ENCODE assay signal across 1 cellular context in genomic region chr2:196171248-196171871, GRCh38.
TF ChIP-seq lines count a peak whose summit lies in the region.

TSS of gene STK17B (minus strand) at chr2:196171578. CDS start at chr2:196163383, 8,195 bp downstream.

TF ChIP-seq in H1, 55 proteins besides CTCF, POLR2A, EP300 and RAD21:
- TF ChIP-seq CHD2 (IDR thresholded peaks at IDR 0.05; ENCODE audit: low read length) (0 out of 2 replicates have a peak, but pooled peaks have one; percentile 30), CREB1 (IDR thresholded peaks at IDR 0.05) (peak; percentile 11; the same call in 1 of the 2 replicates), TAF1 (IDR thresholded peaks at IDR 0.05; ENCODE audit: low read depth, low read length) (peak; percentile 99), GABPA (IDR thresholded peaks at IDR 0.05; ENCODE audit: borderline replicate concordance, insufficient read depth, low read length) (no peak), PHF8 (conservative IDR thresholded peaks at IDR 0.05; ENCODE audit: low read depth, low read length) (peak; percentile 75), EGR1 (IDR thresholded peaks at IDR 0.05; ENCODE audit: borderline replicate concordance, low read depth, low read length) (no peak), MAFK (IDR thresholded peaks at IDR 0.05; ENCODE audit: low read depth, low read length) (no peak), SIRT6 (IDR thresholded peaks at IDR 0.05; ENCODE audit: low read length) (no peak), USF2 (IDR thresholded peaks at IDR 0.05; ENCODE audit: low read length) (peak; percentile 90), YY1 (IDR thresholded peaks at IDR 0.05; ENCODE audit: low read depth, low read length) (no peak), RBBP5 (IDR thresholded peaks at IDR 0.05; ENCODE audit: borderline replicate concordance, low read depth, low read length) (peak; percentile 76), SP1 (IDR thresholded peaks at IDR 0.05; ENCODE audit: low read depth, low read length) (peak; percentile 48; the same call in 1 of the 2 replicates), TAF7 (optimal IDR thresholded peaks at IDR 0.05; ENCODE audit: borderline replicate concordance, low read depth, low read length) (peak; percentile 91), RXRA (IDR thresholded peaks at IDR 0.05; ENCODE audit: insufficient read depth, low read depth, low read length) (no peak), ATF2 (IDR thresholded peaks at IDR 0.05; ENCODE audit: low read length) (no peak), SIX5 (IDR thresholded peaks at IDR 0.05; ENCODE audit: low read depth, low read length) (no peak), HDAC2 (IDR thresholded peaks at IDR 0.05; ENCODE audit: borderline replicate concordance in 1 of 2, low read depth in 2 of 2, low read length in 2 of 2) (peak in 1 of 2 experiments; percentile 43; a peak in 1 of 4 replicates), MAX (IDR thresholded peaks at IDR 0.05) (peak; percentile 38; the same call in 1 of the 2 replicates), CEBPB (IDR thresholded peaks at IDR 0.05; ENCODE audit: low read depth, low read length) (no peak), TBP (IDR thresholded peaks at IDR 0.05; ENCODE audit: low read depth, low read length) (peak; percentile 94), KDM4A (IDR thresholded peaks at IDR 0.05; ENCODE audit: low read depth, low read length, severe bottlenecking) (peak; percentile 99), TCF12 (IDR thresholded peaks at IDR 0.05; ENCODE audit: low read depth, low read length) (no peak), BRCA1 (IDR thresholded peaks at IDR 0.05; ENCODE audit: low read depth, low read length) (no peak), ASH2L (IDR thresholded peaks at IDR 0.05; ENCODE audit: low read length) (peak; percentile 84), SAP30 (IDR thresholded peaks at IDR 0.05; ENCODE audit: insufficient read depth, insufficient replicate concordance, low read length) (peak; percentile 63), SIN3A (conservative IDR thresholded peaks at IDR 0.05 in 1 of 2, IDR thresholded peaks at IDR 0.05 in 1 of 2; ENCODE audit: low read depth in 1 of 2, low read length in 2 of 2) (peak; percentile 71 to 72; a peak in 2 of 4 replicates), KDM5A (IDR thresholded peaks at IDR 0.05; ENCODE audit: low read length) (no peak), CTBP2 (IDR thresholded peaks at IDR 0.05; ENCODE audit: borderline replicate concordance, insufficient read depth, insufficient read length, low read length) (no peak), ATF3 (IDR thresholded peaks at IDR 0.05; ENCODE audit: insufficient read depth, low read depth, low read length) (0 out of 2 replicates have a peak, but pooled peaks have one; percentile 50), POLR2AphosphoS5 (IDR thresholded peaks at IDR 0.05; ENCODE audit: low read depth, low read length) (peak; percentile 93), EZH2 (IDR thresholded peaks at IDR 0.05; ENCODE audit: low read depth, low read length, severe bottlenecking) (no peak), E2F6 (IDR thresholded peaks at IDR 0.05) (0 out of 2 replicates have a peak, but pooled peaks have one; percentile 42), JUN (IDR thresholded peaks at IDR 0.05; ENCODE audit: low read depth, low read length) (no peak)
